27 cellular contexts compared by ENCODE assay signal in the genomic region with DNA sequence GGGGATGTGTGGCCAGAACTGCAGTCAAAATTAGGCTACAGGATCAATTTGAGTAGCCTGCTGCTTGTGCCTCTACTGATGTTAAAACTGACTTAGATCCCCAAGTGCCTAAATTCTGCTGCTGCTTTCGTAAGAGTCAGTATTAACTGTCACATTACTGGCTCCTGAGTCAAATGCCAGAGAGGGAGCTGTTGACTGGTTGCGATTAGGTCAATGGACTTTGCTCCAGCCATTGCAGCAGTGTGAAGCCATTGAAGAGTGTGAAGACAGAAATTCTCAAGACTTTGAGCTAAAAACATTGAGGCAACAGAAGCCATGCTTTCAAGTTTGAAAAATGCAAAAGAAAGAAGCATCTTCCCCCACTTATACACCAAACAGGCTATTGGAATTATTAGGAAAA.
DNase-seq lines count a peak whose midpoint lies in the region; ATAC-seq, FAIRE-seq and TF ChIP-seq lines count a peak whose summit lies in the region.
"Had no signal": no experiment of that assay in that cellular context is flagged by ENCODE, and none has a peak within 500 bp of the region (broad histone marks: within the 10 kb centered on the region; RNA-seq: fewer than 3 reads in every experiment).

No MANE protein-coding gene starts in this region.

- H3K4me2 ChIP-seq in H1 (ENCODE audit: insufficient read depth in 1 of 2, low read depth in 2 of 2, low read length in 2 of 2) (no peak overlapping the region), HepG2 (ENCODE audit: low read depth, low read length) (no peak overlapping the region)
- H3K4me2 ChIP-seq: BLaER1 had no signal

- no peak overlapping the region for H2BK5ac ChIP-seq in H1 (ENCODE audit: low read depth, low read length)

- TF ChIP-seq POLR2A in H1 (IDR thresholded peaks at IDR 0.05; ENCODE audit: control extremely low read depth in 1 of 2, low read depth in 2 of 2, low read length in 2 of 2) (no peak), HepG2 (IDR thresholded peaks at IDR 0.05; ENCODE audit: insufficient read depth in 1 of 2, low read depth in 2 of 2, low read length in 2 of 2) (no peak)

- no peak overlapping the region for H2BK12ac ChIP-seq in H1 (ENCODE audit: low read depth, low read length)

- H3K36me3 ChIP-seq in H1 (ENCODE audit: control insufficient read depth in 2 of 4, insufficient read depth in 4 of 4, low read length in 3 of 4), result no peaks in the 10 kb centered on the region
- H3K36me3 ChIP-seq in HepG2 (replicated peaks in 1 of 2; ENCODE audit: control insufficient read depth in 1 of 2, insufficient read depth in 2 of 2, low read length in 2 of 2), result no peaks in the 10 kb centered on the region
- no peaks in the 10 kb centered on the region for H3K36me3 ChIP-seq in small intestine (ENCODE audit: control insufficient read depth in 2 of 2, insufficient read depth in 2 of 2, low read length in 2 of 2)
- H3K36me3 ChIP-seq: BE2C, BLaER1 had no signal

- H3K9ac ChIP-seq in H1 (replicated peaks in 1 of 4; ENCODE audit: extremely low read depth in 1 of 4, low read depth in 3 of 4, low read length in 3 of 4), result no peak overlapping the region
- no peak overlapping the region for H3K9ac ChIP-seq in HepG2 (ENCODE audit: insufficient read depth, low read depth, low read length)
- H3K9ac ChIP-seq: BLaER1 had no signal

- TF ChIP-seq EP300 in H1 (IDR thresholded peaks at IDR 0.05; ENCODE audit: borderline replicate concordance in 1 of 2, low read depth in 2 of 2, low read length in 2 of 2) (no peak), HepG2 (IDR thresholded peaks at IDR 0.05; ENCODE audit: low read depth in 2 of 2, low read length in 2 of 2) (no peak), HepG2 (CRISPR knock-in tag; IDR thresholded peaks at IDR 0.05; ENCODE audit: borderline replicate concordance) (no peak)

- in situ Hi-C loops in HepG2 (cut with HindIII; ENCODE audit: extremely low pct_ligation_motif_present, low pct_unique_long_range_greater_than_20kb), result no loop called here

- DNase-seq in H1 (ENCODE audit: low read depth in 1 of 2, low spot score in 2 of 2), result no peak
- no peak for DNase-seq in HepG2 (ENCODE audit: low spot score)
- DNase-seq in small intestine, result peak; percentile 21
- DNase-seq in activated naive CD8-positive, alpha-beta T cell treated with anti-CD3 and anti-CD28 coated beads for 36 hours, result no peak
- no peak for DNase-seq in effector CD4-positive, alpha-beta T cell
- DNase-seq: 8988T; ACHN; BE2C; C1 segment of cervical spinal cord; CD4-positive, alpha-beta memory T cell; CD4-positive, CD25-positive, alpha-beta regulatory T cell; CD8-positive, alpha-beta memory T cell; COR-L47; DMS 273 treated with DMSO at 0.1 percent for 48 hours; DMS153; DMS53; DMS79; DND-41; EL; GDM1 had no signal

- peaks cover 5% of the 10 kb centered on the region for H3K27me3 Mint-ChIP-seq in activated naive CD8-positive, alpha-beta T cell treated with anti-CD3 and anti-CD28 coated beads for 36 hours
- H3K27me3 Mint-ChIP-seq: CD4-positive, alpha-beta memory T cell; CD8-positive, alpha-beta memory T cell had no signal

- BruUV-seq in HepG2 (replicated peaks; lab: Mats Ljungman, UMichigan), result no TSS peak

- no peak overlapping the region for H2BK15ac ChIP-seq in H1 (ENCODE audit: low read length)

- H2AFZ ChIP-seq in H1 (ENCODE audit: low read length), result 0 out of 2 replicates have a peak overlapping the region, but pooled peaks have one; percentile 14
- no peak overlapping the region for H2AFZ ChIP-seq in HepG2 (ENCODE audit: low read length)

- H3K27ac Mint-ChIP-seq in activated naive CD8-positive, alpha-beta T cell treated with anti-CD3 and anti-CD28 coated beads for 36 hours, result no peak overlapping the region
- H3K27ac Mint-ChIP-seq: CD14-positive monocyte; CD4-positive, alpha-beta memory T cell; CD4-positive, CD25-positive, alpha-beta regulatory T cell; CD8-positive, alpha-beta memory T cell had no signal

- H3K14ac ChIP-seq in H1 (ENCODE audit: insufficient read length), result no peak overlapping the region

- H3K27ac ChIP-seq in H1 (ENCODE audit: low read depth, low read length), result no peak overlapping the region
- H3K27ac ChIP-seq in HepG2 (ENCODE audit: extremely low read length, insufficient read depth, low read length), result no peak overlapping the region
- H3K27ac ChIP-seq in small intestine (ENCODE audit: low read depth in 1 of 2, low read length in 1 of 2), result no peak overlapping the region
- H3K27ac ChIP-seq: BLaER1 had no signal

- no peak overlapping the region for H2BK120ac ChIP-seq in H1 (replicated peaks; ENCODE audit: low read depth, low read length)

- FAIRE-seq in H1 (lab: Jason Lieb, UNC), result no peak
- no peak for FAIRE-seq in HepG2 (lab: Jason Lieb, UNC)
- no peak for FAIRE-seq in small intestine (lab: Jason Lieb, UNC)
- FAIRE-seq: A204.1, GM12878, GM12892, GM18507 had no signal

- ATAC-seq in HepG2 (peak; percentile 38; the same call in 1 of the 3 replicates), GM21360 (IDR thresholded peaks at IDR 0.05; ENCODE audit: unreplicated experiment) (no peak)
- ATAC-seq: GM12878 had no signal

- no peaks in the 10 kb centered on the region for H3K36me3 Mint-ChIP-seq in activated naive CD8-positive, alpha-beta T cell treated with anti-CD3 and anti-CD28 coated beads for 36 hours
- H3K36me3 Mint-ChIP-seq: CD14-positive monocyte; CD4-positive, alpha-beta memory T cell; CD4-positive, CD25-positive, alpha-beta regulatory T cell; CD8-positive, alpha-beta memory T cell had no signal

- H3K4me1 Mint-ChIP-seq in activated naive CD8-positive, alpha-beta T cell treated with anti-CD3 and anti-CD28 coated beads for 36 hours, result no peaks in the 10 kb centered on the region
- H3K4me1 Mint-ChIP-seq: CD14-positive monocyte; CD4-positive, alpha-beta memory T cell; CD4-positive, CD25-positive, alpha-beta regulatory T cell; CD8-positive, alpha-beta memory T cell had no signal

- POLR2A ChIA-PET in H1 (lab: Charles Lee; ENCODE audit: partially characterized antibody), result no interaction called here
- POLR2A ChIA-PET in HepG2 (lab: Yijun Ruan, JAX), result no interaction called here

- no peak overlapping the region for H2BK20ac ChIP-seq in H1 (ENCODE audit: low read length)

- intact Hi-C loops in HepG2 (cut with micrococcal nuclease; ENCODE audit: unreplicated experiment), result no loop called here

- no peaks in the 10 kb centered on the region for H3K23me2 ChIP-seq in H1 (ENCODE audit: low read depth, low read length)

- no peak overlapping the region for H4K5ac ChIP-seq in H1 (ENCODE audit: insufficient read length, low read depth, low read length)

- no peak overlapping the region for H3K18ac ChIP-seq in H1 (ENCODE audit: extremely low read depth, low read length)

- no peak overlapping the region for H4K91ac ChIP-seq in H1 (replicated peaks; ENCODE audit: insufficient read length, low read length)

- no peaks in the 10 kb centered on the region for H3K79me2 ChIP-seq in H1 (ENCODE audit: control insufficient read depth in 1 of 2, insufficient read depth in 2 of 2, low read length in 2 of 2)
- no peaks in the 10 kb centered on the region for H3K79me2 ChIP-seq in HepG2 (ENCODE audit: insufficient read depth, low read length)

- H3K9me3 Mint-ChIP-seq in activated naive CD8-positive, alpha-beta T cell treated with anti-CD3 and anti-CD28 coated beads for 36 hours, result peaks cover 17% of the 10 kb centered on the region

- no peaks in the 10 kb centered on the region for H4K20me1 ChIP-seq in H1 (replicated peaks in 1 of 2; ENCODE audit: control insufficient read depth in 1 of 2, insufficient read depth in 2 of 2, low read length in 2 of 2)
- no peaks in the 10 kb centered on the region for H4K20me1 ChIP-seq in HepG2 (ENCODE audit: insufficient read depth, low read length)
- H4K20me1 ChIP-seq: BLaER1 had no signal

- H3K4ac ChIP-seq in H1 (replicated peaks; ENCODE audit: insufficient read length, low read depth, low read length), result no peak overlapping the region

- no peak overlapping the region for H3K56ac ChIP-seq in H1 (replicated peaks; ENCODE audit: insufficient read length, low read depth, low read length)

- TF ChIP-seq RAD21 in H1 (IDR thresholded peaks at IDR 0.05 in 1 of 2, conservative IDR thresholded peaks at IDR 0.05 in 1 of 2; ENCODE audit: low read depth in 2 of 2, low read length in 2 of 2) (no peak), HepG2 (CRISPR knock-in tag; IDR thresholded peaks at IDR 0.05) (no peak)

- H3K79me1 ChIP-seq in H1 (ENCODE audit: low read depth, low read length), result no peaks in the 10 kb centered on the region

- H3K4me3 ChIP-seq in H1 (ENCODE audit: extremely low read depth in 1 of 4, insufficient read depth in 2 of 4, low read depth in 3 of 4, low read length in 4 of 4), result no peak overlapping the region
- no peak overlapping the region for H3K4me3 ChIP-seq in HepG2 (replicated peaks in 1 of 3; ENCODE audit: insufficient read depth in 1 of 3, low read depth in 2 of 3, low read length in 3 of 3)
- no peak overlapping the region for H3K4me3 ChIP-seq in small intestine (ENCODE audit: low read depth in 1 of 2, low read length in 2 of 2)
- H3K4me3 ChIP-seq: BLaER1, GM12878 had no signal

- CTCF ChIA-PET in H1 (lab: Charles Lee; ENCODE audit: partially characterized antibody) (no interaction called here), HepG2 (lab: Yijun Ruan, JAX; ENCODE audit: low intra/inter-chr PET ratio, low total read pairs) (no interaction called here)

- H2AK5ac ChIP-seq in H1 (ENCODE audit: low read depth, low read length), result no peak overlapping the region

- H3K4me3 Mint-ChIP-seq in activated naive CD8-positive, alpha-beta T cell treated with anti-CD3 and anti-CD28 coated beads for 36 hours, result no peak overlapping the region
- H3K4me3 Mint-ChIP-seq: CD14-positive monocyte; CD4-positive, alpha-beta memory T cell; CD4-positive, CD25-positive, alpha-beta regulatory T cell; CD8-positive, alpha-beta memory T cell had no signal

- H3K27me3 ChIP-seq in H1 (replicated peaks in 1 of 4; ENCODE audit: control insufficient read depth in 3 of 4, extremely low read depth in 1 of 4, insufficient read depth in 3 of 4, low read length in 3 of 4), result peaks cover 0 to 1% (median 0%) of the 10 kb centered on the region in 4 experiments; a peak in 1 of 7 replicates
- no peaks in the 10 kb centered on the region for H3K27me3 ChIP-seq in HepG2 (ENCODE audit: control insufficient read depth in 1 of 2, insufficient read depth in 2 of 2, low read length in 2 of 2)
- no peaks in the 10 kb centered on the region for H3K27me3 ChIP-seq in small intestine (ENCODE audit: control insufficient read depth in 2 of 2, insufficient read depth in 2 of 2, low read length in 2 of 2)
- H3K27me3 ChIP-seq: BE2C, BLaER1 had no signal

- no peak overlapping the region for H3K23ac ChIP-seq in H1 (ENCODE audit: insufficient read length)

- H4K8ac ChIP-seq in H1 (ENCODE audit: extremely low read depth, insufficient read depth, low read length), result no peak overlapping the region

- no peaks in the 10 kb centered on the region for H3K4me1 ChIP-seq in H1 (replicated peaks in 1 of 4; ENCODE audit: control insufficient read depth in 3 of 4, insufficient read depth in 4 of 4, low read length in 3 of 4)
- no peaks in the 10 kb centered on the region for H3K4me1 ChIP-seq in HepG2 (ENCODE audit: insufficient read depth, low read length)
- H3K4me1 ChIP-seq in small intestine (ENCODE audit: control insufficient read depth in 2 of 2, insufficient read depth in 1 of 2, low read depth in 1 of 2, low read length in 1 of 2), result no peaks in the 10 kb centered on the region
- H3K4me1 ChIP-seq: BE2C, BLaER1 had no signal

- WGBS in H1 (ENCODE audit: extremely low coverage in 1 of 2, insufficient coverage in 1 of 2, insufficient read length in 1 of 2, insufficient replicate concordance in 2 of 2, low coverage in 1 of 2, low lambda C conversion rate in 2 of 2, missing lambda C conversion rate in 1 of 2), 2 experiments, result 93% methylated on average over 2 of the region's 2 CpGs; no CpG with 5 or more reads in 1 of the 2 experiments
- WGBS in HepG2 (ENCODE audit: low lambda C conversion rate), result 0% methylated on average over 2 of the region's 2 CpGs
- WGBS in small intestine, 3 donors, result 16 to 80% (median 49%) methylated on average over 2 of the region's 2 CpGs

- TF ChIP-seq CTCF in H1 (IDR thresholded peaks at IDR 0.05; ENCODE audit: control extremely low read depth in 1 of 3, insufficient read depth in 1 of 3, low read depth in 1 of 3, low read length in 3 of 3) (no peak), HepG2 (CRISPR knock-in tag; IDR thresholded peaks at IDR 0.05) (no peak)

- no peaks in the 10 kb centered on the region; a peak in 1 of 4 replicates for H3K9me3 ChIP-seq in H1 (ENCODE audit: insufficient read depth in 2 of 2, low read depth in 1 of 2, low read length in 1 of 2)
- H3K9me3 ChIP-seq in HepG2 (ENCODE audit: low read length), result peaks cover 19% of the 10 kb centered on the region
- no peaks in the 10 kb centered on the region for H3K9me3 ChIP-seq in small intestine (ENCODE audit: control insufficient read depth, low read depth)
- H3K9me3 ChIP-seq: BE2C had no signal
